ENCODE assay signal across 1 cellular context in genomic region chr20:44909872-44910689, GRCh38.
TF ChIP-seq lines count a peak whose summit lies in the region.

Gene PABPC1L, plus strand, starts transcription at chr20:44910060. Its CDS starts 84 bp downstream, at chr20:44910144.

TF ChIP-seq in K562, 482 proteins besides CTCF, POLR2A, EP300 and RAD21 (continued from another document):
- TF ChIP-seq U2AF1 (optimal IDR thresholded peaks at IDR 0.05; ENCODE audit: low read depth, low read length): no peak
- no peak for TF ChIP-seq RBM15 (IDR thresholded peaks at IDR 0.05; ENCODE audit: insufficient read depth, low read length)
- TF ChIP-seq ZBTB40 (IDR thresholded peaks at IDR 0.05): peak; percentile 70
- TF ChIP-seq ZBTB40 (CRISPR knock-in tag; IDR thresholded peaks at IDR 0.05): no peak
- TF ChIP-seq BCOR (IDR thresholded peaks at IDR 0.05): peak; percentile 61
- TF ChIP-seq TEAD1 (CRISPR knock-in tag; IDR thresholded peaks at IDR 0.05): peak; percentile 35 to 51; a peak in 2 of 4 replicates
- 0 out of 2 replicates have a peak, but pooled peaks have one; percentile 16 for TF ChIP-seq ESRRB (CRISPR knock-in tag; IDR thresholded peaks at IDR 0.05; ENCODE audit: borderline replicate concordance)
- peak; percentile 68 for TF ChIP-seq VEZF1 (CRISPR knock-in tag; IDR thresholded peaks at IDR 0.05)
- peak; percentile 46 for TF ChIP-seq RBBP5 (IDR thresholded peaks at IDR 0.05; ENCODE audit: borderline replicate concordance, insufficient read depth, low read length, poor library complexity, severe bottlenecking)
- TF ChIP-seq CEBPG (CRISPR knock-in tag; IDR thresholded peaks at IDR 0.05): peak; percentile 41; the same call in 1 of the 2 replicates
- no peak for TF ChIP-seq CEBPG (tag; conservative IDR thresholded peaks at IDR 0.05 in 1 of 2, IDR thresholded peaks at IDR 0.05 in 1 of 2)
- TF ChIP-seq POLR2B (IDR thresholded peaks at IDR 0.05; ENCODE audit: low read depth, partially characterized antibody): peak; percentile 74
- peak; percentile 57; the same call in 1 of the 2 replicates for TF ChIP-seq HDAC2 (IDR thresholded peaks at IDR 0.05)
- no peak for TF ChIP-seq ZNF197 (CRISPR knock-in tag; IDR thresholded peaks at IDR 0.05; ENCODE audit: low read depth)
- TF ChIP-seq NFIC (IDR thresholded peaks at IDR 0.05): no peak
- peak; percentile 43 for TF ChIP-seq TAF1 (IDR thresholded peaks at IDR 0.05; ENCODE audit: control insufficient read depth, extremely low read depth, insufficient read depth, low read length, severe bottlenecking)
- peak; percentile 80 for TF ChIP-seq GABPB1 (CRISPR knock-in tag; IDR thresholded peaks at IDR 0.05)
- TF ChIP-seq NFXL1 (CRISPR knock-in tag; IDR thresholded peaks at IDR 0.05): no peak
- peak; percentile 44 for TF ChIP-seq BRD9 (IDR thresholded peaks at IDR 0.05; ENCODE audit: low read depth, partially characterized antibody)
- peak in 1 of 2 experiments; percentile 85; a peak in 3 of 4 replicates for TF ChIP-seq MAZ (CRISPR knock-in tag; conservative IDR thresholded peaks at IDR 0.05 in 1 of 2, IDR thresholded peaks at IDR 0.05 in 1 of 2)
- TF ChIP-seq MGA (IDR thresholded peaks at IDR 0.05): 0 out of 2 replicates have a peak, but pooled peaks have one; percentile 12
- TF ChIP-seq SRF (CRISPR knock-in tag; IDR thresholded peaks at IDR 0.05): peak in 1 of 2 experiments; percentile 48; a peak in 1 of 4 replicates
- TF ChIP-seq RB1 (IDR thresholded peaks at IDR 0.05; ENCODE audit: low read depth): peak; percentile 56; the same call in 1 of the 2 replicates
- peak; percentile 46 for TF ChIP-seq PHF20 (IDR thresholded peaks at IDR 0.05; ENCODE audit: partially characterized antibody)
- TF ChIP-seq MYC (IDR thresholded peaks at IDR 0.05; ENCODE audit: low read depth, low read length): peak; percentile 68; the same call in 1 of the 2 replicates
- TF ChIP-seq MYC (CRISPR knock-in tag; IDR thresholded peaks at IDR 0.05; ENCODE audit: borderline replicate concordance, low read depth): no peak
- peak; percentile 62 for TF ChIP-seq ELF1 (tag; IDR thresholded peaks at IDR 0.05)
- TF ChIP-seq ZNF586 (CRISPR knock-in tag; conservative IDR thresholded peaks at IDR 0.05): no peak
- TF ChIP-seq DPF2 (IDR thresholded peaks at IDR 0.05): peak; percentile 6; the same call in 1 of the 2 replicates
